ENCODE assay signal across 1 cellular context in genomic region chr3:72721696-72722381, GRCh38.
TF ChIP-seq lines count a peak whose summit lies in the region.

No MANE protein-coding gene starts in this region.

TF ChIP-seq in H1, 55 proteins besides CTCF, POLR2A, EP300 and RAD21:
- TF ChIP-seq SP4 (IDR thresholded peaks at IDR 0.05; ENCODE audit: low read length) (no peak), CHD2 (IDR thresholded peaks at IDR 0.05; ENCODE audit: low read length) (no peak), POU5F1 (IDR thresholded peaks at IDR 0.05; ENCODE audit: low read depth, low read length) (no peak), CEBPB (IDR thresholded peaks at IDR 0.05; ENCODE audit: low read depth, low read length) (no peak), TEAD4 (IDR thresholded peaks at IDR 0.05; ENCODE audit: low read depth, low read length) (no peak), KDM4A (IDR thresholded peaks at IDR 0.05; ENCODE audit: low read depth, low read length, severe bottlenecking) (no peak), CREB1 (IDR thresholded peaks at IDR 0.05) (no peak), PHF8 (conservative IDR thresholded peaks at IDR 0.05; ENCODE audit: low read depth, low read length) (no peak), BCL11A (IDR thresholded peaks at IDR 0.05; ENCODE audit: low read depth in 2 of 2, low read length in 2 of 2) (no peak), KDM1A (IDR thresholded peaks at IDR 0.05; ENCODE audit: borderline replicate concordance, low read length) (no peak)
